Comparison of ENCODE assay signal across 9 cellular contexts in genomic region chr20:12012241-12013222, GRCh38.
A peak's percentile ranks its signal among the peaks of the same experiment; 100 is the strongest.
DNase-seq lines count a peak whose midpoint lies in the region; ATAC-seq, FAIRE-seq and TF ChIP-seq lines count a peak whose summit lies in the region.
"Had no signal": no experiment of that assay in that cellular context is flagged by ENCODE, and none has a peak within 500 bp of the region (broad histone marks: within the 10 kb centered on the region; RNA-seq: fewer than 3 reads in every experiment).

No MANE protein-coding gene starts in this region.

- DNase-seq in A549 (ENCODE audit: low read depth in 1 of 2, low spot score in 1 of 2) (peak; percentile 61 to 65), GDM1 (lab: John Stamatoyannopoulos, UW) (peak; percentile 58), NOMO-1 treated with dmso at 0.1 percent for 144 hours (lab: John Stamatoyannopoulos, UW; ENCODE audit: unreplicated experiment) (peak; percentile 52), breast epithelium (ENCODE audit: low spot score in 2 of 2) (no peak), left lobe of liver (ENCODE audit: low spot score) (no peak), transverse colon (peak; percentile 35)
- DNase-seq: left cardiac atrium had no signal

- H3K27ac ChIP-seq in A549 (no peak overlapping the region), breast epithelium (no peak overlapping the region), transverse colon (no peak overlapping the region)

- no peaks in the 10 kb centered on the region for H3K36me3 ChIP-seq in breast epithelium
- no peaks in the 10 kb centered on the region for H3K36me3 ChIP-seq in transverse colon

- no peaks in the 10 kb centered on the region for H3K9me3 ChIP-seq in A549
- H3K9me3 ChIP-seq in breast epithelium, result no peaks in the 10 kb centered on the region
- no peaks in the 10 kb centered on the region for H3K9me3 ChIP-seq in transverse colon

- in situ Hi-C loops in transverse colon (cut with MboI; ENCODE audit: low pct_ligation_motif_present in 1 of 4, low pct_unique_long_range_greater_than_20kb in 1 of 4, low sequenced_read_pairs in 3 of 4), result no loop called here

- H3K4me2 ChIP-seq in A549, result 0 out of 3 replicates have a peak overlapping the region, but pooled peaks have one; percentile 13

- intact Hi-C loops in breast epithelium (cut with DNase I; ENCODE audit: low total_unique reads) (no loop called here), transverse colon (cut with DNase I; ENCODE audit: low total_unique reads) (no loop called here)

- ATAC-seq in A549 (peak; percentile 75 to 94; a peak in 5 of 6 replicates), HG02885 (IDR thresholded peaks at IDR 0.05; ENCODE audit: poor library complexity, unreplicated experiment) (peak; percentile 80), left lobe of liver (peak; percentile 99), HG02852 (IDR thresholded peaks at IDR 0.05; ENCODE audit: unreplicated experiment) (no peak)

- H3K27me3 ChIP-seq in breast epithelium (no peaks in the 10 kb centered on the region), transverse colon (no peaks in the 10 kb centered on the region)

- H3K4me3 ChIP-seq in A549 (no peak overlapping the region), breast epithelium (no peak overlapping the region), transverse colon (no peak overlapping the region)

- FAIRE-seq in A549 (lab: Jason Lieb, UNC), result peak; percentile 79

- H3K4me1 ChIP-seq in A549 (no peaks in the 10 kb centered on the region), breast epithelium (no peaks in the 10 kb centered on the region), transverse colon (no peaks in the 10 kb centered on the region)

- peak; percentile 60 for TF ChIP-seq CTCF in A549 (IDR thresholded peaks at IDR 0.05)
- peak; percentile 35 to 60 (median 42) for TF ChIP-seq CTCF in breast epithelium (IDR thresholded peaks at IDR 0.05)
- peak; percentile 75 to 93 (median 88) for TF ChIP-seq CTCF in transverse colon (IDR thresholded peaks at IDR 0.05)

- TF ChIP-seq POLR2A in A549 (IDR thresholded peaks at IDR 0.05; ENCODE audit: low read length) (no peak), breast epithelium (IDR thresholded peaks at IDR 0.05) (no peak), transverse colon (IDR thresholded peaks at IDR 0.05) (no peak)

- 21% methylated on average over 9 of the region's 9 CpGs for WGBS in A549 (ENCODE audit: missing lambda C conversion rate)
- 72 to 82% methylated on average over 8 to 9 of the region's 9 CpGs for WGBS in transverse colon (ENCODE audit: low coverage in 1 of 2), 2 donors

- peak; percentile 29 to 58; a peak in 2 of 5 replicates for TF ChIP-seq RAD21 in A549 (conservative IDR thresholded peaks at IDR 0.05 in 1 of 2, IDR thresholded peaks at IDR 0.05 in 1 of 2)

- CTCF ChIA-PET in A549 (lab: Yijun Ruan, JAX), result interaction anchor here (0.6 to 1.8 kb wide), 15 partner anchors 9 to 568 kb away, joined by 3 to 7 read pairs (median 4); no protein-coding TSS in a partner anchor

- TF ChIP-seq EP300 in A549 (IDR thresholded peaks at IDR 0.05) (no peak), transverse colon (IDR thresholded peaks at IDR 0.05; ENCODE audit: low read depth) (no peak)

- POLR2A ChIA-PET in A549 (lab: Yijun Ruan, JAX), result no interaction called here

TF ChIP-seq in A549, 52 proteins besides CTCF, POLR2A, EP300 and RAD21:
- TF ChIP-seq GATA3 (IDR thresholded peaks at IDR 0.05; ENCODE audit: borderline replicate concordance) (no peak), SMC3 (IDR thresholded peaks at IDR 0.05) (peak; percentile 37)

Comparison
In these comparisons a context has a peak if more than half of its experiments do, and no peak if none do; other contexts are left out.
1. DNase-seq: peak in A549 (2 of 2), GDM1 (single experiment), NOMO-1 treated with dmso at 0.1 percent for 144 hours (single experiment) and transverse colon (single experiment); none in breast epithelium (0 of 2) and left lobe of liver (single experiment).
2. Peak in every context shown above with its lines, with median percentiles within 50 percentile points of each other: CTCF ChIP-seq.